ENCODE assay signal across 2 cellular contexts in the genomic region with DNA sequence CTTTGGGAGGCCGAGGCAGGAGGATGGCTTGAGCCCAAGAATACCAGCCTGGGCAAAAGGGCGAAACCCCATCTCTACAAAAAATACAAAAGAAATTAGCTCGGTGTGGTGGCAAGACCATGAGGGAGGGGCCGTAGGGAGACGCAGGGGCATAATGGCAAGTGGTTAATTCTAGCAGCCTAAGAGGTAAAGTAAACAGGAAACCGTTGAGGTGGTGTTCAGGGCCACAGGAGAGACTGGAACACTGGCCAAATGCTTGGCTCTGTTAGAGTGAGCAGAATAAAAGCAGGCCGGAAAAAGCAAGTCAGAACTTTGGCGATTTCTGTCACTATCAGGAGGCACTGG.
TF ChIP-seq lines count a peak whose summit lies in the region.

No MANE protein-coding gene starts in this region.

TF ChIP-seq in HCT116, 20 proteins besides CTCF, POLR2A, EP300 and RAD21:
- TF ChIP-seq CEBPB (IDR thresholded peaks at IDR 0.05; ENCODE audit: low read depth), result no peak
- no peak for TF ChIP-seq ZNF274 (IDR thresholded peaks at IDR 0.05; ENCODE audit: low read depth, low read length)
- TF ChIP-seq, protein P1, sequence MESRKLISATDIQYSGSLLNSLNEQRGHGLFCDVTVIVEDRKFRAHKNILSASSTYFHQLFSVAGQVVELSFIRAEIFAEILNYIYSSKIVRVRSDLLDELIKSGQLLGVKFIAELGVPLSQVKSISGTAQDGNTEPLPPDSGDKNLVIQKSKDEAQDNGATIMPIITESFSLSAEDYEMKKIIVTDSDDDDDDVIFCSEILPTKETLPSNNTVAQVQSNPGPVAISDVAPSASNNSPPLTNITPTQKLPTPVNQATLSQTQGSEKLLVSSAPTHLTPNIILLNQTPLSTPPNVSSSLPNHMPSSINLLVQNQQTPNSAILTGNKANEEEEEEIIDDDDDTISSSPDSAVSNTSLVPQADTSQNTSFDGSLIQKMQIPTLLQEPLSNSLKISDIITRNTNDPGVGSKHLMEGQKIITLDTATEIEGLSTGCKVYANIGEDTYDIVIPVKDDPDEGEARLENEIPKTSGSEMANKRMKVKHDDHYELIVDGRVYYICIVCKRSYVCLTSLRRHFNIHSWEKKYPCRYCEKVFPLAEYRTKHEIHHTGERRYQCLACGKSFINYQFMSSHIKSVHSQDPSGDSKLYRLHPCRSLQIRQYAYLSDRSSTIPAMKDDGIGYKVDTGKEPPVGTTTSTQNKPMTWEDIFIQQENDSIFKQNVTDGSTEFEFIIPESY (IDR thresholded peaks at IDR 0.05; ENCODE audit: extremely low read depth, insufficient replicate concordance, low read length), result no peak
- TF ChIP-seq EGR1 (IDR thresholded peaks at IDR 0.05; ENCODE audit: low read depth), result no peak

TF ChIP-seq in H1, 55 proteins besides CTCF, POLR2A, EP300 and RAD21:
- TF ChIP-seq CHD7 (IDR thresholded peaks at IDR 0.05; ENCODE audit: insufficient replicate concordance, low read length) (no peak), JUN (IDR thresholded peaks at IDR 0.05; ENCODE audit: low read depth, low read length) (no peak), CBX8 (IDR thresholded peaks at IDR 0.05; ENCODE audit: borderline replicate concordance, low read depth, low read length) (no peak), SIRT6 (IDR thresholded peaks at IDR 0.05; ENCODE audit: low read length) (no peak), SIX5 (IDR thresholded peaks at IDR 0.05; ENCODE audit: low read depth, low read length) (no peak)
- TF ChIP-seq, protein P2, sequence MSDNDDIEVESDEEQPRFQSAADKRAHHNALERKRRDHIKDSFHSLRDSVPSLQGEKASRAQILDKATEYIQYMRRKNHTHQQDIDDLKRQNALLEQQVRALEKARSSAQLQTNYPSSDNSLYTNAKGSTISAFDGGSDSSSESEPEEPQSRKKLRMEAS (IDR thresholded peaks at IDR 0.05), result no peak
